30 cellular contexts compared by ENCODE assay signal in the genomic region with DNA sequence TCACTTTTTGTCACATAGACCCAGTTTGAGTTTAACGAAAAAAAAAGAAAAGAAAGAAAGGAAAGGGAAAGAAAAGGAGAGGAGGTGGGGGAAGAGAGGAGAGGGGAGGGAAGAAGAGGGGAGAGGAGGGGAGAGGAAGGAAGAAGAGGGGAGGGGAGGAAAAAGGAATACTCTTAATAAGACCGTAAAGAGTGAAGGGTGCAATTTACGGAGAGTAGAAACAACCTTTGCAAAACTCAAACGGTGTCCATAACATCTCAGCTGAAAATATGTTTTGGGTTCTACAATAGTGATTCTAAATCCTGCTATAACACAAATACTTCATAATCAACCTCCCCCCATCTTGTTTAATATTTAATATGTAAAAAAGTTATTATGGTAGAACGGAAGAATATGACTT.
"Had no signal": no experiment of that assay in that cellular context is flagged by ENCODE, and none has a peak within 500 bp of the region (broad histone marks: within the 10 kb centered on the region; RNA-seq: fewer than 3 reads in every experiment).

No MANE protein-coding gene starts in this region.

- H3K27me3 ChIP-seq: neutrophil, pancreas, right atrium auricular region, spleen, thyroid gland, tibial nerve, upper lobe of left lung, vagina had no signal

- H3K4me3 Mint-ChIP-seq: naive thymus-derived CD8-positive, alpha-beta T cell; natural killer cell treated with Interleukin-12 subunit alpha and Interleukin-12 subunit beta and Interleukin-15 and Interleukin-18, amount 100 ng/mL, for 72 hours; nephron progenitor cell; neural crest cell; stimulated activated memory B cell treated with anti-CD40 and anti-IgM and Interleukin-4, amounts not matched to agents 10 μg/mL and 1 μg/mL and 100 μg/mL, for 72 hours; stimulated activated naive CD8-positive, alpha-beta T cell treated with anti-CD3 and anti-CD28 coated beads, Interleukin-15, amount 100 ng/mL, for 72 hours had no signal

- H3K9me3 ChIP-seq: neutrophil, pancreas, prostate gland, right atrium auricular region, spleen, thoracic aorta, thyroid gland, tibial nerve, upper lobe of left lung, vagina had no signal

- H3K4me2 ChIP-seq: smooth muscle cell had no signal

- H3K36me3 Mint-ChIP-seq: naive thymus-derived CD8-positive, alpha-beta T cell; natural killer cell treated with Interleukin-12 subunit alpha and Interleukin-12 subunit beta and Interleukin-15 and Interleukin-18, amount 100 ng/mL, for 72 hours; stimulated activated memory B cell treated with anti-CD40 and anti-IgM and Interleukin-4, amounts not matched to agents 10 μg/mL and 1 μg/mL and 100 μg/mL, for 72 hours had no signal

- H3K9me3 Mint-ChIP-seq: naive thymus-derived CD8-positive, alpha-beta T cell; natural killer cell treated with Interleukin-12 subunit alpha and Interleukin-12 subunit beta and Interleukin-15 and Interleukin-18, amount 100 ng/mL, for 72 hours; stimulated activated memory B cell treated with anti-CD40 and anti-IgM and Interleukin-4, amounts not matched to agents 10 μg/mL and 1 μg/mL and 100 μg/mL, for 72 hours had no signal

- FAIRE-seq: pancreas, urothelium cell line had no signal

- H3K27ac ChIP-seq: neutrophil, pancreas, prostate gland, right atrium auricular region, skin epidermis, spleen, thoracic aorta, thyroid gland, tibial nerve, upper lobe of left lung, vagina had no signal

- H3K4me1 Mint-ChIP-seq: stimulated activated naive CD8-positive, alpha-beta T cell treated with anti-CD3 and anti-CD28 coated beads, Interleukin-15, amount 100 ng/mL, for 72 hours had no signal

- DNase-seq: naive thymus-derived CD8-positive, alpha-beta T cell; nephron progenitor cell; nucleus accumbens; pancreas; retina; spleen; stimulated activated CD4-positive, alpha-beta T cell treated with anti-CD3 and anti-CD28 coated beads, Interleukin-12 subunit alpha, Interleukin-12 subunit beta, amount 100 ng/mL, for 4 hours; stimulated activated CD4-positive, alpha-beta T cell treated with anti-CD3 and anti-CD28 coated beads, Interleukin-1b, Interleukin-23, amount 100 ng/mL, for 48 hours; stimulated activated CD4-positive, alpha-beta T cell treated with anti-CD3 and anti-CD28 coated beads, Interleukin-4, amount 100 ng/mL, for 1 hour; stimulated activated CD4-positive, alpha-beta T cell treated with anti-CD3 and anti-CD28 coated beads, Interleukin-4, amount 100 ng/mL, for 4 hours; stimulated activated CD8-positive, alpha-beta memory T cell treated with anti-CD3 and anti-CD28 coated beads, Interleukin-4, amount 100 ng/mL, for 48 hours; stimulated activated naive CD4-positive, alpha-beta T cell; stimulated activated naive CD8-positive, alpha-beta T cell treated with anti-CD3 and anti-CD28 coated beads, Interleukin-15, amount 100 ng/mL, for 72 hours; stimulated activated naive CD8-positive, alpha-beta T cell treated with anti-CD3 and anti-CD28 coated beads, Interleukin-15, Interleukin-2, amounts not matched to agents 100 U/mL and 50 U/mL, for 24 hours; thyroid gland; trophoblast cell; upper lobe of left lung had no signal

- ATAC-seq: naive thymus-derived CD8-positive, alpha-beta T cell; natural killer cell treated with Interleukin-12 subunit alpha and Interleukin-12 subunit beta and Interleukin-15 and Interleukin-18, amount 100 ng/mL, for 72 hours; pancreas; sciatic nerve; stimulated activated memory B cell treated with anti-CD40 and anti-IgM and Interleukin-4, amounts not matched to agents 10 μg/mL and 1 μg/mL and 100 μg/mL, for 72 hours; stimulated activated naive CD8-positive, alpha-beta T cell treated with anti-CD3 and anti-CD28 coated beads, Interleukin-15, amount 100 ng/mL, for 72 hours; stimulated activated naive CD8-positive, alpha-beta T cell treated with anti-CD3 and anti-CD28 coated beads, Interleukin-15, Interleukin-2, amounts not matched to agents 100 U/mL and 50 U/mL, for 24 hours had no signal

- H3K4me1 ChIP-seq: pancreas, prostate gland, spleen, thyroid gland, upper lobe of left lung had no signal

- H3K4me3 ChIP-seq: pancreas, prostate gland, right atrium auricular region, skin epidermis, smooth muscle cell, spleen, thoracic aorta, thyroid gland, tibial nerve, upper lobe of left lung, vagina had no signal

- H3K27me3 Mint-ChIP-seq: stimulated activated memory B cell treated with anti-CD40 and anti-IgM and Interleukin-4, amounts not matched to agents 10 μg/mL and 1 μg/mL and 100 μg/mL, for 72 hours; stimulated activated naive CD8-positive, alpha-beta T cell treated with anti-CD3 and anti-CD28 coated beads, Interleukin-15, amount 100 ng/mL, for 72 hours had no signal

- H3K27ac Mint-ChIP-seq: natural killer cell treated with Interleukin-12 subunit alpha and Interleukin-12 subunit beta and Interleukin-15 and Interleukin-18, amount 100 ng/mL, for 72 hours; nephron progenitor cell; stimulated activated naive CD8-positive, alpha-beta T cell treated with anti-CD3 and anti-CD28 coated beads, Interleukin-15, amount 100 ng/mL, for 72 hours had no signal

- H3K36me3 ChIP-seq: neutrophil, pancreas, prostate gland, right atrium auricular region, spleen, thoracic aorta, thyroid gland, tibial nerve, upper lobe of left lung, vagina had no signal
